In genomic region chr1:55170426-55170825, GRCh38 we compare ENCODE assay signal across 19 cellular contexts.
"Had no signal": no experiment of that assay in that cellular context is flagged by ENCODE, and none has a peak within 500 bp of the region (broad histone marks: within the 10 kb centered on the region; RNA-seq: fewer than 3 reads in every experiment).

No MANE protein-coding gene starts in this region.

- H3K9me3 Mint-ChIP-seq: activated CD4-positive, alpha-beta memory T cell treated with anti-CD3 and anti-CD28 coated beads for 36 hours; brain; nephron; T-helper 1 cell treated with Interleukin-12 subunit alpha and Interleukin-12 subunit beta and Interleukin-4 antibody, amounts not matched to agents 30 μg/mL and 1 μg/mL, for 36 hours had no signal

- H3K4me1 ChIP-seq: SJSA1, tibial artery had no signal

- H3K27ac Mint-ChIP-seq: activated CD4-positive, alpha-beta memory T cell treated with anti-CD3 and anti-CD28 coated beads for 36 hours; brain; nephron; T-helper 1 cell treated with Interleukin-12 subunit alpha and Interleukin-12 subunit beta and Interleukin-4 antibody, amounts not matched to agents 30 μg/mL and 1 μg/mL, for 36 hours had no signal

- ATAC-seq: activated CD4-positive, alpha-beta T cell treated with anti-CD3 and anti-CD28 coated beads for 36 hours; left lobe of liver had no signal

- H3K4me3 ChIP-seq: sigmoid colon, SJSA1, tibial artery had no signal

- DNase-seq: activated CD4-positive, alpha-beta memory T cell treated with anti-CD3 and anti-CD28 coated beads for 36 hours; activated CD4-positive, alpha-beta T cell treated with anti-CD3 and anti-CD28 coated beads for 36 hours; activated gamma-delta T cell treated with Interleukin-2 at 50 U/mL for 16 hours; activated T-cell treated with anti-CD3 and anti-CD28 coated beads, Interleukin-2, amount 50 U/mL, for 48 hours; anterior cingulate cortex; central memory CD4-positive, alpha-beta T cell; erythroblast; foreskin melanocyte; kidney; nucleus accumbens; sigmoid colon; stimulated activated naive CD4-positive, alpha-beta T cell; substantia nigra; tibial artery had no signal

- H3K4me3 Mint-ChIP-seq: activated CD4-positive, alpha-beta memory T cell treated with anti-CD3 and anti-CD28 coated beads for 36 hours; activated CD4-positive, alpha-beta T cell treated with anti-CD3 and anti-CD28 coated beads for 36 hours; brain; nephron; T-helper 1 cell treated with Interleukin-12 subunit alpha and Interleukin-12 subunit beta and Interleukin-4 antibody, amounts not matched to agents 30 μg/mL and 1 μg/mL, for 36 hours had no signal

- H3K27me3 Mint-ChIP-seq: activated CD4-positive, alpha-beta memory T cell treated with anti-CD3 and anti-CD28 coated beads for 36 hours; activated CD4-positive, alpha-beta T cell treated with anti-CD3 and anti-CD28 coated beads for 36 hours; brain had no signal

- H3K27ac ChIP-seq: sigmoid colon, SJSA1, tibial artery had no signal

- H3K27me3 ChIP-seq: sigmoid colon, SJSA1, tibial artery had no signal

- H3K9me3 ChIP-seq: sigmoid colon, SJSA1, tibial artery had no signal
